ENCODE assay signal across 9 cellular contexts in genomic region chr4:40301592-40301991, GRCh38. TPM values are rescaled to one million over a fixed set of nuclear protein-coding genes. Genes with fewer than 3 reads are reported as not detected.
DNase-seq lines count a peak whose midpoint lies in the region; ATAC-seq, FAIRE-seq and TF ChIP-seq lines count a peak whose summit lies in the region.
"Had no signal": no experiment of that assay in that cellular context is flagged by ENCODE, and none has a peak within 500 bp of the region (broad histone marks: within the 10 kb centered on the region; RNA-seq: fewer than 3 reads in every experiment).

No MANE protein-coding gene starts in this region.

- peak overlapping the region; percentile 94 for H3K27ac Mint-ChIP-seq in activated naive CD8-positive, alpha-beta T cell treated with anti-CD3 and anti-CD28 coated beads for 36 hours
- peak overlapping the region in 2 of 7 donors; percentile 30 to 72 for H3K27ac Mint-ChIP-seq in CD14-positive monocyte

- H3K9me3 Mint-ChIP-seq in activated naive CD8-positive, alpha-beta T cell treated with anti-CD3 and anti-CD28 coated beads for 36 hours = peaks cover 11% of the 10 kb centered on the region
- H3K9me3 Mint-ChIP-seq in CD14-positive monocyte = peaks cover 0 to 8% (median 5%) of the 10 kb centered on the region in 7 donors

- in situ Hi-C loops in KBM-7 (cut with MboI; ENCODE audit: low pct_unique_long_range_greater_than_20kb, low sequenced_read_pairs) = no loop called here

- no peaks in the 10 kb centered on the region for H3K27me3 ChIP-seq in GM06990 (replicated peaks; ENCODE audit: control insufficient read depth, insufficient read depth, low read length)
- H3K27me3 ChIP-seq: pancreas had no signal

- H3K36me3 ChIP-seq in GM06990 (ENCODE audit: control insufficient read depth, insufficient read depth, low read length) = no peaks in the 10 kb centered on the region
- H3K36me3 ChIP-seq: pancreas had no signal

- peak overlapping the region; percentile 15 for H3K4me3 ChIP-seq in GM06990 (replicated peaks; ENCODE audit: low read depth, low read length)
- H3K4me3 ChIP-seq: pancreas had no signal

- peaks cover 80% of the 10 kb centered on the region for H3K4me1 Mint-ChIP-seq in activated naive CD8-positive, alpha-beta T cell treated with anti-CD3 and anti-CD28 coated beads for 36 hours
- H3K4me1 Mint-ChIP-seq in CD14-positive monocyte = peaks cover 48% of the 10 kb centered on the region

- FAIRE-seq in D721Med (lab: Jason Lieb, UNC) = no peak
- FAIRE-seq: pancreas had no signal

- H3K36me3 Mint-ChIP-seq in activated naive CD8-positive, alpha-beta T cell treated with anti-CD3 and anti-CD28 coated beads for 36 hours = peaks cover 13% of the 10 kb centered on the region
- peaks cover 2% of the 10 kb centered on the region in 2 donors for H3K36me3 Mint-ChIP-seq in CD14-positive monocyte

- no peak for TF ChIP-seq CTCF in GM06990 (IDR thresholded peaks at IDR 0.05; ENCODE audit: insufficient read depth, low read length, poor library complexity, severe bottlenecking)
- no peak for TF ChIP-seq CTCF in D721Med (IDR thresholded peaks at IDR 0.05; ENCODE audit: insufficient read depth, missing control alignments)
- TF ChIP-seq CTCF in CD14-positive monocyte (IDR thresholded peaks at IDR 0.05) = no peak

- DNase-seq in GM06990 (ENCODE audit: extremely low read depth, insufficient read length) (peak; percentile 83), KBM-7 (peak; percentile 88), UCSD-AML1 (lab: John Stamatoyannopoulos, UW; ENCODE audit: unreplicated experiment) (no peak), D721Med (ENCODE audit: insufficient read length, low spot score) (no peak), NCI-H1930 (lab: John Stamatoyannopoulos, UW) (no peak), CD14-positive monocyte (ENCODE audit: low spot score) (no peak)
- peak; percentile 35 for DNase-seq in activated naive CD8-positive, alpha-beta T cell treated with anti-CD3 and anti-CD28 coated beads for 36 hours
- DNase-seq: pancreas had no signal

- ATAC-seq in GM21515 (IDR thresholded peaks at IDR 0.05; ENCODE audit: unreplicated experiment) = peak; percentile 84

- intact Hi-C loops in CD14-positive monocyte (cut with micrococcal nuclease) = loop anchor here in 1 of 2 donors (10.0 kb wide), 1 partner anchor 423 kb away; no protein-coding TSS in a partner anchor

- H3K27me3 Mint-ChIP-seq in activated naive CD8-positive, alpha-beta T cell treated with anti-CD3 and anti-CD28 coated beads for 36 hours = no peaks in the 10 kb centered on the region
- peaks cover 0 to 6% (median 2%) of the 10 kb centered on the region in 3 donors for H3K27me3 Mint-ChIP-seq in CD14-positive monocyte (ENCODE audit: low read depth in 3 of 3)

- H3K4me3 Mint-ChIP-seq in activated naive CD8-positive, alpha-beta T cell treated with anti-CD3 and anti-CD28 coated beads for 36 hours = peak overlapping the region; percentile 71
- H3K4me3 Mint-ChIP-seq in CD14-positive monocyte = no peak overlapping the region

RNA-seq across cellular contexts. Expression of gene CHRNA9, which starts 33.5 kb away (rescaled TPM):
- under 1 TPM in 1 of 2 experiments, not detected in 1; 0.22 TPM for total RNA-seq in activated naive CD8-positive, alpha-beta T cell treated with anti-CD3 and anti-CD28 coated beads for 36 hours
- polyA plus RNA-seq in CD14-positive monocyte = not detected
- total RNA-seq: pancreas had no signal
- polyA plus RNA-seq: pancreas had no signal

Comparison
In these comparisons a context has a peak if more than half of its experiments do, and no peak if none do; other contexts are left out.
1. DNase-seq: peak in GM06990 (single experiment), KBM-7 (single experiment) and activated naive CD8-positive, alpha-beta T cell treated with anti-CD3 and anti-CD28 coated beads for 36 hours (single experiment); none in UCSD-AML1 (single experiment), D721Med (single experiment), NCI-H1930 (0 of 2) and CD14-positive monocyte (single experiment).